28 cellular contexts compared by ENCODE assay signal in genomic region chr15:41499109-41499851, GRCh38. TPM values are rescaled to one million over a fixed set of nuclear protein-coding genes. Genes with fewer than 3 reads are reported as not detected.
DNase-seq lines count a peak whose midpoint lies in the region; TF ChIP-seq lines count a peak whose summit lies in the region.
"Had no signal": no experiment of that assay in that cellular context is flagged by ENCODE, and none has a peak within 500 bp of the region (broad histone marks: within the 10 kb centered on the region; RNA-seq: fewer than 3 reads in every experiment).

No MANE protein-coding gene starts in this region.

- WGBS in GM23248 (ENCODE audit: low coverage in 1 of 2, low lambda C conversion rate in 2 of 2, missing lambda C conversion rate in 2 of 2), 2 experiments = 88 to 97% methylated on average over 6 of the region's 6 CpGs
- 90 to 93% methylated on average over 6 of the region's 6 CpGs for WGBS in tibial nerve, 2 donors

- H3K9me3 ChIP-seq in BLaER1 (no peaks in the 10 kb centered on the region), GM23248 (ENCODE audit: low read depth) (no peaks in the 10 kb centered on the region), tibial nerve (no peaks in the 10 kb centered on the region)
- H3K9me3 ChIP-seq: colonic mucosa, Peyer's patch, sigmoid colon, tibial artery had no signal

- no peak overlapping the region for H2AFZ ChIP-seq in GM23248
- H2AFZ ChIP-seq: parathyroid adenoma had no signal

- TF ChIP-seq POLR2A in tibial nerve (IDR thresholded peaks at IDR 0.05) = no peak

- H3K4me3 ChIP-seq in BLaER1 (no peak overlapping the region), GM23248 (no peak overlapping the region), tibial nerve (no peak overlapping the region)
- H3K4me3 ChIP-seq: colonic mucosa, Peyer's patch, sigmoid colon, tibial artery had no signal

- in situ Hi-C loops in GM23248 (cut with MboI) = no loop called here

- no peaks in the 10 kb centered on the region for H3K9me2 ChIP-seq in GM23248 (ENCODE audit: insufficient read depth)

- TF ChIP-seq CTCF in tibial nerve (IDR thresholded peaks at IDR 0.05) = no peak

- H3F3A ChIP-seq in GM23248 (ENCODE audit: insufficient read depth) = no peaks in the 10 kb centered on the region

- no peak overlapping the region for H3K9ac ChIP-seq in BLaER1
- H3K9ac ChIP-seq in GM23248 = no peak overlapping the region
- H3K9ac ChIP-seq: parathyroid adenoma had no signal

- H3K4me2 ChIP-seq in BLaER1 (peak overlapping the region; percentile 99), GM23248 (ENCODE audit: unreplicated experiment) (no peak overlapping the region)

- no peaks in the 10 kb centered on the region for H3K36me3 ChIP-seq in BLaER1
- H3K36me3 ChIP-seq in GM23248 (ENCODE audit: low read depth) = no peaks in the 10 kb centered on the region
- H3K36me3 ChIP-seq in tibial nerve = no peaks in the 10 kb centered on the region
- H3K36me3 ChIP-seq: colonic mucosa, sigmoid colon, tibial artery had no signal

- no peaks in the 10 kb centered on the region for H3K79me2 ChIP-seq in GM23248 (ENCODE audit: insufficient read depth)
- H3K79me2 ChIP-seq: parathyroid adenoma had no signal

- H3K27ac ChIP-seq in BLaER1 (no peak overlapping the region), GM23248 (no peak overlapping the region), tibial nerve (no peak overlapping the region)
- H3K27ac ChIP-seq: colonic mucosa, HL-60, parathyroid adenoma, Peyer's patch, sigmoid colon, tibial artery had no signal

- H3K4me1 ChIP-seq in BLaER1 (peaks cover 84% of the 10 kb centered on the region), GM23248 (ENCODE audit: insufficient read depth) (peaks cover 3% of the 10 kb centered on the region), tibial nerve (peaks cover 0 to 40% (median 30%) of the 10 kb centered on the region in 4 donors)
- H3K4me1 ChIP-seq: colonic mucosa, parathyroid adenoma had no signal

- H4K20me1 ChIP-seq in BLaER1 (peaks cover 55% of the 10 kb centered on the region), GM23248 (ENCODE audit: insufficient read depth) (no peaks in the 10 kb centered on the region)

- H3K27me3 ChIP-seq in BLaER1 = peaks cover 50% of the 10 kb centered on the region
- peaks cover 40% of the 10 kb centered on the region for H3K27me3 ChIP-seq in GM23248 (replicated peaks; ENCODE audit: insufficient read depth)
- peaks cover 2 to 96% of the 10 kb centered on the region in 2 donors for H3K27me3 ChIP-seq in tibial nerve

- no peak for TF ChIP-seq EP300 in tibial nerve (IDR thresholded peaks at IDR 0.05)

- DNase-seq in GM23248 (peak; percentile 15), NCI-H69 (lab: John Stamatoyannopoulos, UW) (peak; percentile 33), nucleus accumbens (lab: John Stamatoyannopoulos, UW) (peak in 38 of 56 donors; percentile 3 to 87 (median 52)), NCI-H2081 (lab: John Stamatoyannopoulos, UW) (no peak), tibial nerve (ENCODE audit: low spot score in 2 of 2) (no peak)
- no peak for DNase-seq in activated effector memory CD4-positive, alpha-beta T cell treated with anti-CD3 and anti-CD28 coated beads, Interleukin-2, amount 50 U/mL, for 16 hours
- DNase-seq: activated CD4-positive, alpha-beta T cell treated with anti-CD3 and anti-CD28 coated beads for 1 hour; activated naive CD4-positive, alpha-beta T cell treated with anti-CD3 and anti-CD28 coated beads for 36 hours; activated T-cell treated with anti-CD3 and anti-CD28 coated beads, Interleukin-2, amount 50 U/mL, for 24 hours; amniotic stem cell; colonic mucosa; DMS79; H7; islet precursor cell; left ventricle myocardium superior; NCI-H1092; NCI-H526 treated with DMSO at 0.1 percent for 48 hours; Peyer's patch; sigmoid colon; stimulated activated naive CD8-positive, alpha-beta T cell treated with anti-CD3 and anti-CD28 coated beads, Interleukin-15, amount 100 ng/mL, for 72 hours; T-cell; tibial artery had no signal

RNA-seq across cellular contexts. Expression of gene ITPKA, which starts 5.6 kb away (rescaled TPM):
- 0.43 and 7.7 TPM in 2 replicates for total RNA-seq in GM23248 (2014; rRNA removed; shearing (Covaris generic))
- 0.14 TPM in 1 of 2 replicates, not detected in the other for polyA plus RNA-seq in GM23248 (2016; fragmentation: Nextera tagmentation; extraction: Ambion mirVana)
- total RNA-seq in tibial nerve = not detected
- total RNA-seq: naive thymus-derived CD8-positive, alpha-beta T cell had no signal
- polyA plus RNA-seq: naive thymus-derived CD8-positive, alpha-beta T cell had no signal

RNA-seq across cellular contexts. Expression of gene LTK, which starts 14.3 kb away (rescaled TPM):
- total RNA-seq in GM23248 (2014; rRNA removed; shearing (Covaris generic)) = not detected in 2 replicates
- polyA plus RNA-seq in GM23248 (2016; fragmentation: Nextera tagmentation; extraction: Ambion mirVana) = not detected in 2 replicates
- under 1 TPM in 2 of 4 donors, not detected in 2; 0.39 to 0.90 TPM for total RNA-seq in tibial nerve
- total RNA-seq: activated naive CD4-positive, alpha-beta T cell treated with anti-CD3 and anti-CD28 coated beads for 36 hours; bronchial epithelial cell; frontal cortex had no signal
- polyA plus RNA-seq: naive thymus-derived CD8-positive, alpha-beta T cell had no signal

RNA-seq across cellular contexts. Expression of gene RPAP1, which starts 44.8 kb away (rescaled TPM):
- total RNA-seq in GM23248 (2014; rRNA removed; shearing (Covaris generic)) = 15.7 and 16.5 TPM in 2 replicates
- polyA plus RNA-seq in GM23248 (2016; fragmentation: Nextera tagmentation; extraction: Ambion mirVana) = 10.7 and 11.4 TPM in 2 replicates
- total RNA-seq in tibial nerve = 10 to 100 TPM; 16.4 to 47.7 (median 31.8) TPM

RNA-seq across cellular contexts. Expression of gene TYRO3, which starts 59.7 kb away (rescaled TPM):
- 5.2 and 7.5 TPM in 2 replicates for total RNA-seq in GM23248 (2014; rRNA removed; shearing (Covaris generic))
- 7.9 and 8.8 TPM in 2 replicates for polyA plus RNA-seq in GM23248 (2016; fragmentation: Nextera tagmentation; extraction: Ambion mirVana)
- total RNA-seq in tibial nerve = 10 to 100 TPM; 21.0 to 28.5 (median 23.9) TPM
- polyA plus RNA-seq: naive thymus-derived CD8-positive, alpha-beta T cell had no signal

Comparison
In these comparisons a context has a peak if more than half of its experiments do, and no peak if none do; other contexts are left out.
1. DNase-seq: peak in GM23248 (single experiment), NCI-H69 (single experiment) and nucleus accumbens (38 of 56); none in NCI-H2081 (0 of 2), tibial nerve (0 of 2) and activated effector memory CD4-positive, alpha-beta T cell treated with anti-CD3 and anti-CD28 coated beads, Interleukin-2, amount 50 U/mL, for 16 hours (single experiment).